Comparison of ENCODE assay signal across 10 cellular contexts in the genomic region with DNA sequence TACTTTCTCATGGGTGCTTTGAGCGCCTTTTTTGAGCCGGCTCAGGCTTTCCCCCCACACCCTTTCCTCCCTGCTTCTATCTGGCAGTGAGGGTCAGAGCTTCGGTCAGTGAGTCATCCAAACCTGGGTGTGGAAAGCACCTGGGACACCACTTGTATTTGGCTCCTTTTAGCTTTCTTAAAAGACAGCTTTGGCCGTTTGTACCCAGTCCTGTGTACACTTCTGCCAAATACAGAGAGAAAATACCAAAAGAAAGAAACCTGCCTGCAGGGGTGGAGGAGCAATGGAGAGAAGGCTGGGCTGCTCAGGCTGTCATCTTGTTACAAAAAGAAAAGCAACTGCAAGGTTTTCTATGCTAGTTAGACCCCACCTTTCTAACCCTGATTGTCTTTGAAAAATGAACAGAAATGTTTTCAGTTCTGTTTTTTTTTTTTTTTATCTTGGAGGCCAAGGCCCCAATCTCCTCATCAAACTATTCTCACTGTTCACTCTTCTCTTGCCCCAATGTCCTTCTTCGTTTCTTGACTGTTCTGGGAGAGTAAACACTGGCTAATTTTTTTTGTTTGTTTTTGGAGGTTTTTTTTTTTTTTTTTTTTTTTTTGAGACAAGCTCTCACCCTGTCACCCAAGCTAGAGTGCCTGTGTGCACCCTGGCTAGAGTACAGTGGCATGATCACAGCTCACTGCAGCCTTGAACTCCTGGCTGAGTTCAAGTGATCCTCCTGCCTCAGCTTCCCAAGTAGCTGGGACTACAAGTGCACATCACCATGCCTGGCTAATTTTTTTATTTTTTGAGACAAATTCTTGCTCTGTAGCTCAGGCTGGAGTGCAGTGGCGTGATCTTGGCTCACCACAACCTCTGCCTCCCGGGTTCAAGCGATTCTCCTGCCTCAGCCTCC.
DNase-seq lines count a peak whose midpoint lies in the region; ATAC-seq, FAIRE-seq and TF ChIP-seq lines count a peak whose summit lies in the region.
"Had no signal": no experiment of that assay in that cellular context is flagged by ENCODE, and none has a peak within 500 bp of the region (broad histone marks: within the 10 kb centered on the region; RNA-seq: fewer than 3 reads in every experiment).

No MANE protein-coding gene starts in this region.

- POLR2A ChIA-PET in GM12878 (lab: Charles Lee): interaction anchor here (0.5 to 2.1 kb wide), 9 partner anchors 32 to 758 kb away, joined by 3 to 13 read pairs (median 4); a partner anchor contains a TSS

- H3K9me3 Mint-ChIP-seq in natural killer cell: no peaks in the 10 kb centered on the region

- H3K36me3 ChIP-seq in GM12878 (ENCODE audit: control insufficient read depth in 2 of 2, insufficient read depth in 2 of 2, low read length in 1 of 2): peaks cover 12 to 39% of the 10 kb centered on the region in 2 experiments

- H3K27me3 Mint-ChIP-seq in natural killer cell (ENCODE audit: low read depth in 2 of 2): no peaks in the 10 kb centered on the region

- peak overlapping the region; percentile 93 for H3K4me2 ChIP-seq in GM12878 (ENCODE audit: control insufficient read depth, insufficient read depth)

- no peak overlapping the region for H2AFZ ChIP-seq in GM12878 (ENCODE audit: control insufficient read depth, low read depth, low read length)
- H2AFZ ChIP-seq: parathyroid adenoma had no signal

- H3K27ac ChIP-seq in GM12878 (ENCODE audit: control insufficient read depth, insufficient read depth) (peak overlapping the region; percentile 95), skin epidermis (peak overlapping the region in 12 of 21 experiments; percentile 12 to 79 (median 62))
- H3K27ac ChIP-seq: dorsolateral prefrontal cortex, parathyroid adenoma had no signal

- H3K9me3 ChIP-seq in GM12878 (replicated peaks; ENCODE audit: control insufficient read depth, insufficient read depth, low read length): no peaks in the 10 kb centered on the region

- WGBS in GM12878 (ENCODE audit: insufficient coverage, insufficient replicate concordance, low lambda C conversion rate, missing lambda C conversion rate): 38% methylated on average over 8 of the region's 8 CpGs

- peak; percentile 98 for FAIRE-seq in GM12878 (lab: Jason Lieb, UNC)
- FAIRE-seq: H1 had no signal

- H3K36me3 Mint-ChIP-seq in natural killer cell: no peaks in the 10 kb centered on the region

- no peak for TF ChIP-seq CTCF in GM12878 (IDR thresholded peaks at IDR 0.05 in 2 of 3, conservative IDR thresholded peaks at IDR 0.05 in 1 of 3; ENCODE audit: control insufficient read depth in 2 of 3, extremely low read depth in 1 of 3, insufficient read depth in 1 of 3, low read depth in 3 of 3, low read length in 3 of 3)
- no peak for TF ChIP-seq CTCF in natural killer cell (IDR thresholded peaks at IDR 0.05)

- H3K4me3 ChIP-seq in GM12878 (no peak overlapping the region), skin epidermis (no peak overlapping the region)
- H3K4me3 ChIP-seq: dorsolateral prefrontal cortex had no signal

- BruUV-seq in GM12878 (replicated peaks; lab: Mats Ljungman, UMichigan): no TSS peak

- CTCF ChIA-PET in GM12878 (lab: Yijun Ruan, JAX): interaction anchor here (0.5 to 3.5 kb wide), 12 partner anchors 9 to 830 kb away, joined by 3 to 25 read pairs (median 5); no protein-coding TSS in a partner anchor

- H3K4me3 Mint-ChIP-seq in natural killer cell: no peak overlapping the region

- no peaks in the 10 kb centered on the region for H3K27me3 ChIP-seq in GM12878 (replicated peaks in 1 of 2; ENCODE audit: control insufficient read depth in 2 of 2, insufficient read depth in 2 of 2, low read length in 1 of 2)

- intact Hi-C loops in GM12878 (cut with micrococcal nuclease; ENCODE audit: unreplicated experiment): loop anchor here (5.0 kb wide), 3 partner anchors 79 to 319 kb away; a partner anchor contains a TSS
- intact Hi-C loops in natural killer cell (cut with micrococcal nuclease): no loop called here

- H3K4me1 Mint-ChIP-seq in natural killer cell: peaks cover 0 to 16% of the 10 kb centered on the region in 2 donors

- in situ Hi-C loops in GM12878 (cut with MboI): no loop called here

- SMC1A ChIA-PET in GM12878 (lab: Charles Lee; ENCODE audit: uncharacterized antibody, unreplicated experiment): interaction anchor here (0.6 to 4.3 kb wide), 20 partner anchors 16 to 649 kb away, joined by 3 to 35 read pairs (median 4); no protein-coding TSS in a partner anchor

- ATAC-seq in GM19025 (IDR thresholded peaks at IDR 0.05; ENCODE audit: low read depth, unreplicated experiment) (peak; percentile 67), HG02981 (IDR thresholded peaks at IDR 0.05; ENCODE audit: unreplicated experiment) (peak; percentile 54), GM12878 (peak; percentile 87), natural killer cell (no peak)

- DNase-seq in GM12878 (ENCODE audit: low read depth, low spot score) (peak; percentile 69), NCI-H2171 treated with DMSO at 0.1 percent for 48 hours (lab: John Stamatoyannopoulos, UW) (no peak), NCI-H1048 (lab: John Stamatoyannopoulos, UW) (no peak), natural killer cell (no peak)

- peak overlapping the region; percentile 60 for H3K9ac ChIP-seq in GM12878 (ENCODE audit: control insufficient read depth, insufficient read depth, low read length)
- H3K9ac ChIP-seq: parathyroid adenoma had no signal

- H3K79me2 ChIP-seq in GM12878 (ENCODE audit: control insufficient read depth, insufficient read depth, low read length): peaks cover 40% of the 10 kb centered on the region
- H3K79me2 ChIP-seq: parathyroid adenoma had no signal

- no peak for TF ChIP-seq EP300 in GM12878 (IDR thresholded peaks at IDR 0.05; ENCODE audit: borderline replicate concordance in 1 of 2, control insufficient read depth in 1 of 2, low read depth in 2 of 2, low read length in 2 of 2)

- no peak overlapping the region for H3K27ac Mint-ChIP-seq in natural killer cell

- no peak for TF ChIP-seq POLR2A in GM12878 (IDR thresholded peaks at IDR 0.05; ENCODE audit: low read depth, low read length)

- peaks cover 63% of the 10 kb centered on the region for H3K4me1 ChIP-seq in GM12878 (ENCODE audit: control insufficient read depth, insufficient read depth, low read length)
- H3K4me1 ChIP-seq: parathyroid adenoma had no signal

- RAD21 ChIA-PET in GM12878 (lab: Charles Lee; ENCODE audit: unreplicated experiment): interaction anchor here (0.5 to 4.3 kb wide), 24 partner anchors 29 to 560 kb away, joined by 3 to 19 read pairs (median 4); a partner anchor contains a TSS

- no peaks in the 10 kb centered on the region for H4K20me1 ChIP-seq in GM12878 (ENCODE audit: control insufficient read depth, insufficient read depth)

- TF ChIP-seq RAD21 in GM12878 (IDR thresholded peaks at IDR 0.05; ENCODE audit: insufficient read depth, low read depth, low read length): peak; percentile 14; the same call in 1 of the 2 replicates

TF ChIP-seq in GM12878, 131 proteins besides CTCF, POLR2A, EP300 and RAD21 (continues in another document):
- TF ChIP-seq SUZ12 (IDR thresholded peaks at IDR 0.05; ENCODE audit: unreplicated experiment) (no peak), NFXL1 (IDR thresholded peaks at IDR 0.05; ENCODE audit: borderline replicate concordance) (no peak), TCF12 (IDR thresholded peaks at IDR 0.05; ENCODE audit: low read depth, low read length) (0 out of 2 replicates have a peak, but pooled peaks have one; percentile 14)
- TF ChIP-seq, protein P1, sequence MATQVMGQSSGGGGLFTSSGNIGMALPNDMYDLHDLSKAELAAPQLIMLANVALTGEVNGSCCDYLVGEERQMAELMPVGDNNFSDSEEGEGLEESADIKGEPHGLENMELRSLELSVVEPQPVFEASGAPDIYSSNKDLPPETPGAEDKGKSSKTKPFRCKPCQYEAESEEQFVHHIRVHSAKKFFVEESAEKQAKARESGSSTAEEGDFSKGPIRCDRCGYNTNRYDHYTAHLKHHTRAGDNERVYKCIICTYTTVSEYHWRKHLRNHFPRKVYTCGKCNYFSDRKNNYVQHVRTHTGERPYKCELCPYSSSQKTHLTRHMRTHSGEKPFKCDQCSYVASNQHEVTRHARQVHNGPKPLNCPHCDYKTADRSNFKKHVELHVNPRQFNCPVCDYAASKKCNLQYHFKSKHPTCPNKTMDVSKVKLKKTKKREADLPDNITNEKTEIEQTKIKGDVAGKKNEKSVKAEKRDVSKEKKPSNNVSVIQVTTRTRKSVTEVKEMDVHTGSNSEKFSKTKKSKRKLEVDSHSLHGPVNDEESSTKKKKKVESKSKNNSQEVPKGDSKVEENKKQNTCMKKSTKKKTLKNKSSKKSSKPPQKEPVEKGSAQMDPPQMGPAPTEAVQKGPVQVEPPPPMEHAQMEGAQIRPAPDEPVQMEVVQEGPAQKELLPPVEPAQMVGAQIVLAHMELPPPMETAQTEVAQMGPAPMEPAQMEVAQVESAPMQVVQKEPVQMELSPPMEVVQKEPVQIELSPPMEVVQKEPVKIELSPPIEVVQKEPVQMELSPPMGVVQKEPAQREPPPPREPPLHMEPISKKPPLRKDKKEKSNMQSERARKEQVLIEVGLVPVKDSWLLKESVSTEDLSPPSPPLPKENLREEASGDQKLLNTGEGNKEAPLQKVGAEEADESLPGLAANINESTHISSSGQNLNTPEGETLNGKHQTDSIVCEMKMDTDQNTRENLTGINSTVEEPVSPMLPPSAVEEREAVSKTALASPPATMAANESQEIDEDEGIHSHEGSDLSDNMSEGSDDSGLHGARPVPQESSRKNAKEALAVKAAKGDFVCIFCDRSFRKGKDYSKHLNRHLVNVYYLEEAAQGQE (IDR thresholded peaks at IDR 0.05; ENCODE audit: low read depth, low read length): no peak

Comparison
In these comparisons a context has a peak if more than half of its experiments do, and no peak if none do; other contexts are left out.
1. ATAC-seq: peak in GM19025 (single experiment), HG02981 (single experiment) and GM12878 (single experiment); none in natural killer cell (0 of 3).